2 cellular contexts compared by ENCODE assay signal in the genomic region with DNA sequence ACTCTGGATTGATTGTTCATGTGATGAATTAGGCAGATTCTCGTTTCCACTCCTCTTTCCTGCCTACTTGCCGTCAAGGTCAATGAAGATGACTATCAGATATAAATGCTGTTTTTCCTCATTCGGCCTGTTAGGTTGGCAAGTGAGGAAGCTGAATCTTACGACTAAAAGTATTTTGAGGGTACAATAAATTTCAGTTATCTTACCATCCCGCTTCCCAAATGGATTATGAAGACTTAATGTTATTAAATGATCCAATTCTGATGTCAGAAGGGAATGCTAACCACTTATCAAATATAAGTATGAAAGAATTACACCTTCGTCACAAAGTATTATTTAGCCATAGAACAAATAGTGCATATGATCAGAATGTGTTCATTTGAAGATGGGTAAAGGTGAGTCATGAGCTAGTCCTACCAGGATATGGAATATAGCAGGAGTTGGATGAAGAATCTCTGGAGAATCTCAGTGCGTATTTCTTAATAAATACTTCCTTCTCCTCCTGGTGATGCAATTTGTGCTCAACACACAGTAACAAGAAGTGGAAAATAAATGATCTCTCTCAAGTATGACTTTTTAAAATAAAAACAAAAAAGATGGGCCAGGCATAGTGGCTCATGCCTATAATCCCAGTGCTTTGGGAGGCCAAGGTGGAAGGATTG.
TF ChIP-seq lines count a peak whose summit lies in the region.

No MANE protein-coding gene starts in this region.

TF ChIP-seq in SK-N-SH treated with all-trans-retinoic acid at 6 μM for 48 hours, 23 proteins besides CTCF, POLR2A, EP300 and RAD21 (continued from another document):
- peak; percentile 21; the same call in 1 of the 2 replicates for TF ChIP-seq PATZ1 (CRISPR knock-in tag; IDR thresholded peaks at IDR 0.05; ENCODE audit: borderline replicate concordance)
- peak; percentile 95 for TF ChIP-seq ISL1 (CRISPR knock-in tag; IDR thresholded peaks at IDR 0.05)
- TF ChIP-seq OSR1 (CRISPR knock-in tag; IDR thresholded peaks at IDR 0.05) = no peak

TF ChIP-seq in SK-N-SH, 30 proteins besides CTCF, POLR2A, EP300 and RAD21 (continued from another document):
- TF ChIP-seq, protein P1, sequence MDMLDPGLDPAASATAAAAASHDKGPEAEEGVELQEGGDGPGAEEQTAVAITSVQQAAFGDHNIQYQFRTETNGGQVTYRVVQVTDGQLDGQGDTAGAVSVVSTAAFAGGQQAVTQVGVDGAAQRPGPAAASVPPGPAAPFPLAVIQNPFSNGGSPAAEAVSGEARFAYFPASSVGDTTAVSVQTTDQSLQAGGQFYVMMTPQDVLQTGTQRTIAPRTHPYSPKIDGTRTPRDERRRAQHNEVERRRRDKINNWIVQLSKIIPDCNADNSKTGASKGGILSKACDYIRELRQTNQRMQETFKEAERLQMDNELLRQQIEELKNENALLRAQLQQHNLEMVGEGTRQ (IDR thresholded peaks at IDR 0.05; ENCODE audit: borderline replicate concordance, low read depth, low read length) = no peak
- TF ChIP-seq TEAD4 (IDR thresholded peaks at IDR 0.05; ENCODE audit: borderline replicate concordance, insufficient read depth) (no peak), CHD2 (IDR thresholded peaks at IDR 0.05; ENCODE audit: low read length, partially characterized antibody) (no peak), RFX5 (IDR thresholded peaks at IDR 0.05; ENCODE audit: low read length) (no peak), GATA2 (CRISPR knock-in tag; IDR thresholded peaks at IDR 0.05) (no peak), ELF1 (IDR thresholded peaks at IDR 0.05) (no peak), JUND (IDR thresholded peaks at IDR 0.05) (no peak), GABPA (IDR thresholded peaks at IDR 0.05; ENCODE audit: low read depth) (no peak), YY1 (IDR thresholded peaks at IDR 0.05; ENCODE audit: low read depth) (no peak), IRF3 (IDR thresholded peaks at IDR 0.05; ENCODE audit: low read depth, low read length) (no peak), SIN3A (IDR thresholded peaks at IDR 0.05; ENCODE audit: borderline replicate concordance, low read depth, low read length) (no peak)
- TF ChIP-seq, protein P2, sequence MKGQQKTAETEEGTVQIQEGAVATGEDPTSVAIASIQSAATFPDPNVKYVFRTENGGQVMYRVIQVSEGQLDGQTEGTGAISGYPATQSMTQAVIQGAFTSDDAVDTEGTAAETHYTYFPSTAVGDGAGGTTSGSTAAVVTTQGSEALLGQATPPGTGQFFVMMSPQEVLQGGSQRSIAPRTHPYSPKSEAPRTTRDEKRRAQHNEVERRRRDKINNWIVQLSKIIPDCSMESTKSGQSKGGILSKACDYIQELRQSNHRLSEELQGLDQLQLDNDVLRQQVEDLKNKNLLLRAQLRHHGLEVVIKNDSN (IDR thresholded peaks at IDR 0.05; ENCODE audit: borderline replicate concordance, low read depth) = no peak
- TF ChIP-seq, protein P3, sequence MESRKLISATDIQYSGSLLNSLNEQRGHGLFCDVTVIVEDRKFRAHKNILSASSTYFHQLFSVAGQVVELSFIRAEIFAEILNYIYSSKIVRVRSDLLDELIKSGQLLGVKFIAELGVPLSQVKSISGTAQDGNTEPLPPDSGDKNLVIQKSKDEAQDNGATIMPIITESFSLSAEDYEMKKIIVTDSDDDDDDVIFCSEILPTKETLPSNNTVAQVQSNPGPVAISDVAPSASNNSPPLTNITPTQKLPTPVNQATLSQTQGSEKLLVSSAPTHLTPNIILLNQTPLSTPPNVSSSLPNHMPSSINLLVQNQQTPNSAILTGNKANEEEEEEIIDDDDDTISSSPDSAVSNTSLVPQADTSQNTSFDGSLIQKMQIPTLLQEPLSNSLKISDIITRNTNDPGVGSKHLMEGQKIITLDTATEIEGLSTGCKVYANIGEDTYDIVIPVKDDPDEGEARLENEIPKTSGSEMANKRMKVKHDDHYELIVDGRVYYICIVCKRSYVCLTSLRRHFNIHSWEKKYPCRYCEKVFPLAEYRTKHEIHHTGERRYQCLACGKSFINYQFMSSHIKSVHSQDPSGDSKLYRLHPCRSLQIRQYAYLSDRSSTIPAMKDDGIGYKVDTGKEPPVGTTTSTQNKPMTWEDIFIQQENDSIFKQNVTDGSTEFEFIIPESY (IDR thresholded peaks at IDR 0.05; ENCODE audit: borderline replicate concordance, low read depth) = no peak
